In the genomic region with DNA sequence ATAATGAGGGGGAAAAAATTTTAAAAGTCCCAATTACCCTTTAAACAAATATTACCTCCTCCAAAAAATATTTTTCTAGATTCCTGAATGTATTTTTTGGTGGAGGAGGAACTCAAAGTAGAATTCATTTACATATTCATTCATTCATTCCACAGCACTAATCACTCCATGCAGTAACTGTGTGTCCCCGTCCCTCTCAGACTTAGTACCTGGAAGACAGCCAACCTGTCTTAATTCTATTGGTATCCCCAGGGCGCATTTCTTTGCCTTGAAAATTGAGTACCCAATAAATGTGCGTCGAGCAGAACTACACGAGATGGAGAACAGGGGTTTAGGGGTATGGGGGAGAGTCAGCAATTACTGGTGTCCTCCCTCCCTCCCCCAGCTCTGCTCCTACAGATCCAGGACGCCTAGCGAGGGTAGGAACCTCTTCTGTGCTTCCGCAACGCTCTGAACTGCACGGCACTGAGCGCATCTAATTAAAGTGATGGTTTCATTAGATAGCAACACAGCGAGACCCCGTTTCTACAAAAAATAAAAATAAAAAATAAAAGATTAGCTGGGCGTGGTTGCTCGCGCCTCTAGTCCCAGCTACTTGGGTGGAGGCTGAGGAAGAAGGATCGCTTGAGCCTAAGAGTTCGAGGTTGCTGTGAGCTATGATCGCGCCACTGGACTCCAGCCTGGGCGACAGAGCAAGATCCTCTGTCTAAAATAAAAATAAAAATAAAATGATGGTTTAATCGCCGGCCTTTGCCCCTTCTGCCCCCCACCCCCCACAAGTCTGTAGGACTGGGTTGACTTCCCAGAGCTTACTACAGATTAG, we compare ENCODE assay signal across 8 cellular contexts. TPM values are rescaled to one million over a fixed set of nuclear protein-coding genes. Genes with fewer than 3 reads are reported as not detected.
DNase-seq lines count a peak whose midpoint lies in the region; ATAC-seq, FAIRE-seq and TF ChIP-seq lines count a peak whose summit lies in the region.

No MANE protein-coding gene starts in this region.

- no peak for TF ChIP-seq POLR2A in tibial nerve (IDR thresholded peaks at IDR 0.05)
- no peak for TF ChIP-seq POLR2A in GM12892 (IDR thresholded peaks at IDR 0.05; ENCODE audit: low read depth, low read length)

- H3K9me3 ChIP-seq in Panc1 (ENCODE audit: control insufficient read depth, insufficient read depth, low read depth, low read length) (no peaks in the 10 kb centered on the region), right cardiac atrium (ENCODE audit: control insufficient read depth, low read length) (no peaks in the 10 kb centered on the region), tibial nerve (no peaks in the 10 kb centered on the region)

- peak; percentile 7 for DNase-seq in activated CD4-positive, alpha-beta T cell treated with anti-CD3 and anti-CD28 coated beads, Interleukin-2, amount 50 U/mL, for 48 hours
- DNase-seq in activated CD4-positive, alpha-beta T cell treated with anti-CD3 and anti-CD28 coated beads for 48 hours: no peak
- DNase-seq in Panc1 (ENCODE audit: low read depth, low spot score) (no peak), right cardiac atrium (no peak), tibial nerve (ENCODE audit: low spot score in 2 of 2) (no peak), GM12892 (ENCODE audit: insufficient read length) (no peak), NCI-H774 (lab: John Stamatoyannopoulos, UW) (no peak)

- TF ChIP-seq EP300 in tibial nerve (IDR thresholded peaks at IDR 0.05): no peak

- intact Hi-C loops in Panc1 (cut with micrococcal nuclease; ENCODE audit: unreplicated experiment) (loop anchor here (10.0 kb wide), 1 partner anchor 124 kb away; the partner anchor contains the start of gene ATAD2B), right cardiac atrium (cut with DNase I) (no loop called here)

- no peak for FAIRE-seq in GM12892 (lab: Jason Lieb, UNC)

- ATAC-seq in Panc1 (no peak; the same call in 1 of the 2 replicates), right cardiac atrium (no peak), GM18858 (IDR thresholded peaks at IDR 0.05; ENCODE audit: unreplicated experiment) (no peak)

- TF ChIP-seq CTCF in Panc1 (IDR thresholded peaks at IDR 0.05) (no peak), tibial nerve (IDR thresholded peaks at IDR 0.05) (no peak)

- CTCF ChIA-PET in Panc1 (lab: Charles Lee): interaction anchor here (0.6 kb wide), 1 partner anchor 34 kb away, joined by 3 read pairs; no protein-coding TSS in a partner anchor

- BruUV-seq in Panc1 (replicated peaks; lab: Mats Ljungman, UMichigan): no TSS peak

- in situ Hi-C loops in Panc1 (cut with HindIII; ENCODE audit: low pct_unique_long_range_greater_than_20kb, low sequenced_read_pairs): no loop called here

- H3K36me3 ChIP-seq in Panc1 (ENCODE audit: control insufficient read depth, insufficient read depth, low read length) (no peaks in the 10 kb centered on the region), tibial nerve (no peaks in the 10 kb centered on the region)

- H3K27me3 ChIP-seq in Panc1 (ENCODE audit: control insufficient read depth, insufficient read depth, low read length) (no peaks in the 10 kb centered on the region), right cardiac atrium (ENCODE audit: control insufficient read depth, insufficient read depth) (no peaks in the 10 kb centered on the region), tibial nerve (no peaks in the 10 kb centered on the region)

- peaks cover 30% of the 10 kb centered on the region; the same call in 1 of the 2 replicates for H3K4me1 ChIP-seq in Panc1 (ENCODE audit: control insufficient read depth, insufficient read depth, low read length)
- peaks cover 2% of the 10 kb centered on the region for H3K4me1 ChIP-seq in right cardiac atrium (ENCODE audit: control insufficient read depth, insufficient read depth, low read length)
- peaks cover 0 to 37% (median 15%) of the 10 kb centered on the region in 4 donors for H3K4me1 ChIP-seq in tibial nerve

- POLR2A ChIA-PET in Panc1 (lab: Charles Lee): interaction anchor here (0.6 to 0.7 kb wide), 2 partner anchors 36 to 1919 kb away, joined by 3 to 5 read pairs; no protein-coding TSS in a partner anchor

- H3K4me3 ChIP-seq in Panc1 (ENCODE audit: low read depth in 2 of 2, low read length in 2 of 2) (peak overlapping the region; percentile 61 to 71), right cardiac atrium (ENCODE audit: low read length) (peak overlapping the region; percentile 85), tibial nerve (peak overlapping the region; percentile 73 to 90 (median 78))

- 25% methylated on average over 23 of the region's 23 CpGs for WGBS in right cardiac atrium
- WGBS in tibial nerve, 2 donors: 18 to 28% methylated on average over 23 of the region's 23 CpGs

- H3K27ac ChIP-seq in Panc1 (ENCODE audit: low read length) (peak overlapping the region; percentile 40), right cardiac atrium (ENCODE audit: low read length) (no peak overlapping the region), tibial nerve (peak overlapping the region in 1 of 4 donors; percentile 70)

RNA-seq across cellular contexts. Expression of gene FKBP1B, which starts 0.7 kb away (rescaled TPM):
- total RNA-seq in Panc1 (2021; ENCODE audit: unreplicated experiment): 19.9 TPM
- 36.3 TPM for polyA plus RNA-seq in Panc1 (2012; ENCODE audit: insufficient read length)
- total RNA-seq in right cardiac atrium: 1 to 10 TPM; 2.7 to 5.1 (median 4.2) TPM
- polyA plus RNA-seq in right cardiac atrium: 4.3 TPM
- 10 to 100 TPM in 1 of 4 donors, 1 to 10 TPM in 3; 5.4 to 15.3 (median 9.0) TPM for total RNA-seq in tibial nerve
- polyA plus RNA-seq in GM12892 (2012; ENCODE audit: missing spikeins): 0.59 TPM

RNA-seq across cellular contexts. Expression of gene WDCP, which starts 1.7 kb away (rescaled TPM):
- total RNA-seq in Panc1 (2021; ENCODE audit: unreplicated experiment): 20.0 TPM
- 8.1 TPM for polyA plus RNA-seq in Panc1 (2012; ENCODE audit: insufficient read length)
- 1 to 10 TPM; 5.5 to 7.3 (median 6.2) TPM for total RNA-seq in right cardiac atrium
- polyA plus RNA-seq in right cardiac atrium: 2.1 TPM
- 1 to 10 TPM; 6.1 to 8.1 (median 6.4) TPM for total RNA-seq in tibial nerve
- 6.6 TPM for polyA plus RNA-seq in GM12892 (2012; ENCODE audit: missing spikeins)

RNA-seq across cellular contexts. Expression of gene SF3B6, which starts 27.3 kb away (rescaled TPM):
- 129 TPM for total RNA-seq in Panc1 (2021; ENCODE audit: unreplicated experiment)
- 100 TPM for polyA plus RNA-seq in Panc1 (2012; ENCODE audit: insufficient read length)
- 10 to 100 TPM; 54.7 to 59.2 (median 58.3) TPM for total RNA-seq in right cardiac atrium
- polyA plus RNA-seq in right cardiac atrium: 101 TPM
- 10 to 100 TPM; 73.7 to 93.1 (median 81.5) TPM for total RNA-seq in tibial nerve
- 245 TPM for polyA plus RNA-seq in GM12892 (2012; ENCODE audit: missing spikeins)

RNA-seq across cellular contexts. Expression of gene TP53I3, which starts 35.8 kb away (rescaled TPM):
- total RNA-seq in Panc1 (2021; ENCODE audit: unreplicated experiment): 51.3 TPM
- 66.9 TPM for polyA plus RNA-seq in Panc1 (2012; ENCODE audit: insufficient read length)
- 1 to 10 TPM; 6.0 to 9.7 (median 7.3) TPM for total RNA-seq in right cardiac atrium
- 13.1 TPM for polyA plus RNA-seq in right cardiac atrium
- 100 to 1,000 TPM in 3 of 4 donors, 10 to 100 TPM in 1; 21.0 to 134 (median 114) TPM for total RNA-seq in tibial nerve
- 8.5 TPM for polyA plus RNA-seq in GM12892 (2012; ENCODE audit: missing spikeins)

RNA-seq across cellular contexts. Expression of gene MFSD2B, which starts 39.0 kb away (rescaled TPM):
- total RNA-seq in Panc1 (2021; ENCODE audit: unreplicated experiment) (0.23 TPM), right cardiac atrium (under 1 TPM in 2 of 4 donors, not detected in 2; 0.19 to 0.51 TPM), tibial nerve (1 to 10 TPM in 1 of 4 donors, under 1 TPM in 1, not detected in 2; 0.98 to 1.0 TPM)
- polyA plus RNA-seq in Panc1 (2012; ENCODE audit: insufficient read length): 9.3 TPM
- 0.18 TPM for polyA plus RNA-seq in right cardiac atrium
- not detected for polyA plus RNA-seq in GM12892 (2012; ENCODE audit: missing spikeins)

Comparison
In these comparisons a context has a peak if more than half of its experiments do, and no peak if none do; other contexts are left out.
1. DNase-seq: peak in activated CD4-positive, alpha-beta T cell treated with anti-CD3 and anti-CD28 coated beads, Interleukin-2, amount 50 U/mL, for 48 hours (2 of 2); none in activated CD4-positive, alpha-beta T cell treated with anti-CD3 and anti-CD28 coated beads for 48 hours (single experiment), Panc1 (single experiment), right cardiac atrium (0 of 3), tibial nerve (0 of 2), GM12892 (single experiment) and NCI-H774 (single experiment).
2. Peak in every context shown above with its lines, with median percentiles within 50 percentile points of each other: H3K4me3 ChIP-seq.